7 cellular contexts compared by ENCODE assay signal in the genomic region with DNA sequence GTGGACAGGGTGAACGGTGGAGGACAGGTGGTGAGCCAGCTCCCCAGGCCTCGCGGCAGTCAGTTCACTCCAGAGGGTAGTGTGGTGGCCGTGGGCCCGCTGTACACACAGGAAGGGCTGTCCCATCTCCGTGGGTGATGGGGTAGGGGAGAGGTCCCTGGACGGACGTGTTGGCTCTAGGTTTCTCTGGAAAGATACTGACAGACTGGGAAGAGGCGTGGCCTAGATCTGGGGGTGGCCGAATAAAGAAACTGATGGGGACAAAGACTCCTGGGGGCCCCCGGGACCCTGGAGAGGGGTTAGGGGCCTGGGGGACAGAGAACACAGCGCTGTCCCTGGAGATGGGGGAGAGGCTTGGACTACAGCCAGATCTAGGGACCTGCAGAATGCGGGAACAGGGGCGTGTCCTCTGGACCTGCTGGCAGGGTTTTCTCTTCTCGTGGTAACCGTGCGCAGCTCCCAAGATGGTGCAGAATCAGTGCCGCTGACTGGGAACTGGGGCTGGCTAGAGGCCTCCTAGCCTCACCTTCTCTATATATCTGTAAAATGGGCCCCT. TPM values are rescaled to one million over a fixed set of nuclear protein-coding genes. Genes with fewer than 3 reads are reported as not detected.
DNase-seq lines count a peak whose midpoint lies in the region; ATAC-seq, FAIRE-seq and TF ChIP-seq lines count a peak whose summit lies in the region.

No MANE protein-coding gene starts in this region.

- TF ChIP-seq EP300 in ovary (IDR thresholded peaks at IDR 0.05), result no peak

- peaks cover 0 to 3% (median 0%) of the 10 kb centered on the region in 3 experiments; a peak in 2 of 7 replicates for H3K36me3 Mint-ChIP-seq in H9 (ENCODE audit: insufficient read depth in 1 of 3, low read depth in 3 of 3)

- H3K23ac ChIP-seq in H9 (ENCODE audit: insufficient read length, low read depth, low read length), result no peak overlapping the region

- no peak overlapping the region for H2AK5ac ChIP-seq in H9 (ENCODE audit: insufficient read length, low read length)

- H3K27ac ChIP-seq in H9 (ENCODE audit: insufficient read length, low read depth, low read length), result no peak overlapping the region
- H3K27ac ChIP-seq in OCI-LY1 (ENCODE audit: low read depth, low read length, poor library complexity, severe bottlenecking), result no peak overlapping the region
- H3K27ac ChIP-seq in ovary, result peak overlapping the region in 1 of 2 donors; percentile 46

- no peak overlapping the region for H4K91ac ChIP-seq in H9 (ENCODE audit: insufficient read length, low read depth, low read length)

- no peak overlapping the region for H4K8ac ChIP-seq in H9 (replicated peaks; ENCODE audit: insufficient read length, low read depth, low read length)

- H3K4me2 ChIP-seq in H9 (ENCODE audit: insufficient read depth, insufficient read length, low read length), result peak overlapping the region; percentile 52
- H3K4me2 ChIP-seq in OCI-LY1 (ENCODE audit: low read length), result peak overlapping the region; percentile 98

- H3K27me3 ChIP-seq in H9 (ENCODE audit: insufficient read depth, low read length) (no peaks in the 10 kb centered on the region), OCI-LY1 (ENCODE audit: insufficient read depth, low read length) (no peaks in the 10 kb centered on the region), ovary (no peaks in the 10 kb centered on the region)

- TF ChIP-seq CTCF in H9 (conservative IDR thresholded peaks at IDR 0.05), result peak; percentile 33; the same call in 1 of the 3 replicates
- TF ChIP-seq CTCF in OCI-LY1 (IDR thresholded peaks at IDR 0.05; ENCODE audit: low read length), result no peak; the same call in 1 of the 2 replicates
- TF ChIP-seq CTCF in epithelial cell of proximal tubule (conservative IDR thresholded peaks at IDR 0.05; ENCODE audit: low read depth, low read length), result no peak
- TF ChIP-seq CTCF in ovary (IDR thresholded peaks at IDR 0.05), result peak in 1 of 3 donors; percentile 23

- H3K4me3 Mint-ChIP-seq in H9, result peak overlapping the region; percentile 77 to 84

- ATAC-seq in GM19467 (IDR thresholded peaks at IDR 0.05; ENCODE audit: unreplicated experiment) (no peak), HG03469 (IDR thresholded peaks at IDR 0.05; ENCODE audit: unreplicated experiment) (no peak)

- no peak overlapping the region for H3T11ph ChIP-seq in H9 (ENCODE audit: low read length)

- intact Hi-C loops in ovary (cut with DNase I), result loop anchor here in 3 of 4 donors (5.0 to 10.0 kb wide), 4 partner anchors 94 to 154 kb away; a partner anchor contains a TSS

- H3K4me1 ChIP-seq in H9 (ENCODE audit: insufficient read depth, low read length), result no peaks in the 10 kb centered on the region
- peaks cover 5% of the 10 kb centered on the region for H3K4me1 ChIP-seq in OCI-LY1 (ENCODE audit: insufficient read depth, low read length, severe bottlenecking)
- peaks cover 2% of the 10 kb centered on the region for H3K4me1 ChIP-seq in ovary (ENCODE audit: insufficient read depth)

- H3F3A ChIP-seq in OCI-LY1 (ENCODE audit: insufficient read depth, low read length), result no peaks in the 10 kb centered on the region

- H2AFZ ChIP-seq in H9 (ENCODE audit: low read length) (no peak overlapping the region), OCI-LY1 (ENCODE audit: low read length) (peak overlapping the region; percentile 88; the same call in 1 of the 2 replicates)

- H4K20me1 ChIP-seq in H9 (ENCODE audit: control insufficient read depth, insufficient read depth, insufficient read length) (no peaks in the 10 kb centered on the region), OCI-LY1 (ENCODE audit: insufficient read depth, low read length) (no peaks in the 10 kb centered on the region)

- no peaks in the 10 kb centered on the region for H3K9me3 Mint-ChIP-seq in H9

- no peaks in the 10 kb centered on the region for H3K79me1 ChIP-seq in H9 (ENCODE audit: insufficient read depth, low read depth, low read length, poor library complexity, severe bottlenecking)

- no peak overlapping the region for H2BK20ac ChIP-seq in H9 (ENCODE audit: low read depth, low read length, poor library complexity, severe bottlenecking)

- H2BK12ac ChIP-seq in H9 (ENCODE audit: insufficient read length, low read depth, low read length), result no peak overlapping the region

- H3K79me2 ChIP-seq in H9 (ENCODE audit: insufficient read depth, low read length) (no peaks in the 10 kb centered on the region), OCI-LY1 (ENCODE audit: insufficient read depth, low read length) (no peaks in the 10 kb centered on the region)

- H3K14ac ChIP-seq in H9 (ENCODE audit: insufficient read depth, low read length), result no peak overlapping the region

- WGBS in H9 (ENCODE audit: extremely low coverage, insufficient read length, low lambda C conversion rate), result no CpG with 5 or more reads among the region's 18 CpGs
- WGBS in ovary, 3 donors, result 21 to 25% (median 24%) methylated on average over 18 of the region's 18 CpGs

- H3K4me1 Mint-ChIP-seq in H9, result peaks cover 6 to 16% of the 10 kb centered on the region in 2 experiments

- H4K5ac ChIP-seq in H9 (ENCODE audit: insufficient read length, low read depth, low read length), result no peak overlapping the region

- H2BK5ac ChIP-seq in H9 (ENCODE audit: insufficient read length, low read length), result no peak overlapping the region

- H3K27ac Mint-ChIP-seq in H9, result peak overlapping the region; percentile 68 to 73 (median 72); a peak in 2 of 7 replicates

- no peak for FAIRE-seq in GM12891 (lab: Jason Lieb, UNC)

- H3K56ac ChIP-seq in H9 (ENCODE audit: insufficient read length, low read depth, low read length), result no peak overlapping the region

- H3K18ac ChIP-seq in H9 (ENCODE audit: insufficient read length, low read depth, low read length), result no peak overlapping the region

- TF ChIP-seq POLR2A in ovary (IDR thresholded peaks at IDR 0.05) (no peak), GM12891 (IDR thresholded peaks at IDR 0.05; ENCODE audit: low read depth, low read length) (no peak)

- peaks cover 3% of the 10 kb centered on the region for H3K27me3 Mint-ChIP-seq in H9 (ENCODE audit: low read depth)

- peak overlapping the region; percentile 64 for H3K4me3 ChIP-seq in OCI-LY1 (ENCODE audit: low read depth, low read length, poor library complexity, severe bottlenecking)
- H3K4me3 ChIP-seq in epithelial cell of proximal tubule (ENCODE audit: low read depth, low read length), result peak overlapping the region; percentile 69
- peak overlapping the region; percentile 45 for H3K4me3 ChIP-seq in ovary

- no peaks in the 10 kb centered on the region for H3K9me3 ChIP-seq in H9 (ENCODE audit: control insufficient read depth, low read depth, low read length)
- no peaks in the 10 kb centered on the region for H3K9me3 ChIP-seq in OCI-LY1 (ENCODE audit: low read length)
- no peaks in the 10 kb centered on the region for H3K9me3 ChIP-seq in ovary

- peaks cover 5% of the 10 kb centered on the region; the same call in 1 of the 2 replicates for H3K36me3 ChIP-seq in OCI-LY1 (ENCODE audit: insufficient read depth, low read length)
- H3K36me3 ChIP-seq in ovary, result no peaks in the 10 kb centered on the region

- no peak overlapping the region for H2BK120ac ChIP-seq in H9 (ENCODE audit: low read depth, low read length, poor library complexity, severe bottlenecking)

- DNase-seq in H9, result peak; percentile 69
- DNase-seq in epithelial cell of proximal tubule (ENCODE audit: low read depth), result no peak
- no peak for DNase-seq in ovary
- DNase-seq in GM12891 (ENCODE audit: insufficient read length, low spot score), result no peak

- no peaks in the 10 kb centered on the region for H3K9me2 ChIP-seq in OCI-LY1 (ENCODE audit: low read depth, low read length)

- no peak overlapping the region for H3K4ac ChIP-seq in H9 (ENCODE audit: low read depth, low read length)

- peaks cover 5% of the 10 kb centered on the region for H3K23me2 ChIP-seq in H9 (ENCODE audit: insufficient read length, low read depth, low read length, poor library complexity, severe bottlenecking)

- no peak overlapping the region for H3K9ac ChIP-seq in H9 (ENCODE audit: extremely low read depth, insufficient read length, low read length)
- H3K9ac ChIP-seq in OCI-LY1 (ENCODE audit: low read length), result peak overlapping the region; percentile 54

- no peak overlapping the region for H2BK15ac ChIP-seq in H9 (ENCODE audit: low read depth, low read length)

TF ChIP-seq in GM12891, 5 proteins besides CTCF, POLR2A, EP300 and RAD21:
- TF ChIP-seq POLR2AphosphoS5 (IDR thresholded peaks at IDR 0.05; ENCODE audit: low read depth, low read length) (no peak), TAF1 (IDR thresholded peaks at IDR 0.05; ENCODE audit: low read depth, low read length) (no peak), POU2F2 (IDR thresholded peaks at IDR 0.05; ENCODE audit: low read depth, low read length) (no peak), PAX5 (IDR thresholded peaks at IDR 0.05; ENCODE audit: insufficient read depth, low read length, severe bottlenecking) (no peak), SPI1 (IDR thresholded peaks at IDR 0.05; ENCODE audit: low read depth, low read length) (no peak)

RNA-seq across cellular contexts. Expression of a gene that starts 4.0 kb away (rescaled TPM):
- 0.44 TPM in 2 replicates for total RNA-seq in H9 (2021)
- not detected in 2 replicates for total RNA-seq in epithelial cell of proximal tubule
- 1 to 10 TPM in 4 of 7 donors, under 1 TPM in 3; 0.11 to 2.2 (median 1.4) TPM for total RNA-seq in ovary
- polyA plus RNA-seq in ovary, result under 1 TPM; 0.35 to 0.88 TPM
- polyA plus RNA-seq in GM12891 (2012; ENCODE audit: low read depth, missing spikeins), result 0.36 TPM

RNA-seq across cellular contexts. Expression of a gene that starts 7.5 kb away (rescaled TPM):
- total RNA-seq in H9 (2021) (29.3 and 38.1 TPM in 2 replicates), epithelial cell of proximal tubule (10.4 and 12.4 TPM in 2 replicates), ovary (10 to 100 TPM; 20.9 to 49.7 (median 26.2) TPM)
- polyA plus RNA-seq in ovary, result 10 to 100 TPM in 1 of 2 donors, under 1 TPM in 1; 0.62 to 45.3 TPM
- 15.6 TPM for polyA plus RNA-seq in GM12891 (2012; ENCODE audit: low read depth, missing spikeins)
